ENCODE assay signal across 8 cellular contexts in genomic region chr5:147369742-147370374, GRCh38.
DNase-seq lines count a peak whose midpoint lies in the region; ATAC-seq, FAIRE-seq and TF ChIP-seq lines count a peak whose summit lies in the region.

No MANE protein-coding gene starts in this region.

- H3K27me3 Mint-ChIP-seq in activated CD8-positive, alpha-beta memory T cell treated with anti-CD3 and anti-CD28 coated beads, Interleukin-2, amount 10 ng/mL, durations not matched to agents 7 days and 5 days: peaks cover 6% of the 10 kb centered on the region

- no peak overlapping the region for H3K4me3 Mint-ChIP-seq in activated CD8-positive, alpha-beta memory T cell treated with anti-CD3 and anti-CD28 coated beads, Interleukin-2, amount 10 ng/mL, durations not matched to agents 7 days and 5 days

- peak; percentile 52 for FAIRE-seq in endothelial cell of umbilical vein (lab: Jason Lieb, UNC)

- H3K9me3 Mint-ChIP-seq in activated CD8-positive, alpha-beta memory T cell treated with anti-CD3 and anti-CD28 coated beads, Interleukin-2, amount 10 ng/mL, durations not matched to agents 7 days and 5 days (ENCODE audit: low read depth): no peaks in the 10 kb centered on the region

- no peaks in the 10 kb centered on the region for H3K9me1 ChIP-seq in endothelial cell of umbilical vein (replicated peaks; ENCODE audit: control insufficient read depth, extremely low read depth, insufficient read depth, low read length)

- CTCF ChIA-PET in endothelial cell of umbilical vein (lab: Charles Lee): interaction anchor here (0.6 to 8.8 kb wide), 69 partner anchors 9 to 838 kb away, joined by 3 to 234 read pairs (median 4); partner anchors contain the start of gene STK32A
- CTCF ChIA-PET in activated CD8-positive, alpha-beta memory T cell treated with anti-CD3 and anti-CD28 coated beads, Interleukin-2, amount 10 ng/mL, durations not matched to agents 7 days and 5 days (lab: Charles Lee): interaction anchor here (1.3 kb wide), 1 partner anchor 10 kb away, joined by 3 read pairs; no protein-coding TSS in a partner anchor

- H3K36me3 Mint-ChIP-seq in activated CD8-positive, alpha-beta memory T cell treated with anti-CD3 and anti-CD28 coated beads, Interleukin-2, amount 10 ng/mL, durations not matched to agents 7 days and 5 days: no peaks in the 10 kb centered on the region

- ATAC-seq in GM21447 (IDR thresholded peaks at IDR 0.05; ENCODE audit: unreplicated experiment): no peak
- ATAC-seq in activated CD8-positive, alpha-beta memory T cell treated with anti-CD3 and anti-CD28 coated beads, Interleukin-2, amount 10 ng/mL, durations not matched to agents 7 days and 5 days: no peak

- BruUV-seq in endothelial cell of umbilical vein (replicated peaks; lab: Mats Ljungman, UMichigan): no TSS peak

- peaks cover 8% of the 10 kb centered on the region for H3K4me1 ChIP-seq in endothelial cell of umbilical vein (ENCODE audit: control insufficient read depth, extremely low read depth, insufficient read depth, low read length)

- H3K79me2 ChIP-seq in endothelial cell of umbilical vein (ENCODE audit: control insufficient read depth, insufficient read depth, low read length): no peaks in the 10 kb centered on the region

- H3K4me3 ChIP-seq in endothelial cell of umbilical vein (replicated peaks in 1 of 3; ENCODE audit: insufficient read depth in 1 of 3, low read depth in 1 of 3, low read length in 3 of 3) (no peak overlapping the region), retinal pigment epithelial cell (ENCODE audit: low read length) (no peak overlapping the region)

- no peak overlapping the region for H2AFZ ChIP-seq in endothelial cell of umbilical vein (ENCODE audit: low read depth, low read length)

- POLR2A ChIA-PET in endothelial cell of umbilical vein (lab: Charles Lee): interaction anchor here (1.1 kb wide), 1 partner anchor 22 kb away, joined by 3 read pairs; no protein-coding TSS in a partner anchor

- no peaks in the 10 kb centered on the region for H3K36me3 ChIP-seq in endothelial cell of umbilical vein (ENCODE audit: control insufficient read depth in 2 of 2, extremely low read depth in 1 of 2, insufficient read depth in 2 of 2, low read length in 2 of 2)

- H3K27ac ChIP-seq in endothelial cell of umbilical vein (ENCODE audit: insufficient read depth, low read depth, low read length): no peak overlapping the region

- H3K4me2 ChIP-seq in endothelial cell of umbilical vein (ENCODE audit: insufficient read depth, low read length): peak overlapping the region; percentile 5

- H3K27ac Mint-ChIP-seq in activated CD8-positive, alpha-beta memory T cell treated with anti-CD3 and anti-CD28 coated beads, Interleukin-2, amount 10 ng/mL, durations not matched to agents 7 days and 5 days: no peak overlapping the region

- H3K9ac ChIP-seq in endothelial cell of umbilical vein (replicated peaks; ENCODE audit: extremely low read depth, insufficient read depth, low read length): no peak overlapping the region

- intact Hi-C loops in endothelial cell of umbilical vein (cut with micrococcal nuclease): loop anchor here (1.0 to 10.0 kb wide), 8 partner anchors 59 to 828 kb away; no protein-coding TSS in a partner anchor

- H3K4me1 Mint-ChIP-seq in activated CD8-positive, alpha-beta memory T cell treated with anti-CD3 and anti-CD28 coated beads, Interleukin-2, amount 10 ng/mL, durations not matched to agents 7 days and 5 days: no peaks in the 10 kb centered on the region

- DNase-seq in HCEC 1CT (peak; percentile 22), NCI-H2227 (lab: John Stamatoyannopoulos, UW; ENCODE audit: unreplicated experiment) (peak; percentile 15), endothelial cell of umbilical vein (ENCODE audit: low read depth, low spot score) (peak; percentile 47), retinal pigment epithelial cell (ENCODE audit: low read depth) (no peak), middle frontal gyrus (ENCODE audit: extremely low spot score, low spot score) (no peak), ureter (ENCODE audit: low spot score) (no peak)
- no peak for DNase-seq in activated CD8-positive, alpha-beta memory T cell treated with anti-CD3 and anti-CD28 coated beads, Interleukin-2, amount 10 ng/mL, durations not matched to agents 7 days and 5 days

- H3K9me3 ChIP-seq in endothelial cell of umbilical vein (replicated peaks; ENCODE audit: control insufficient read depth, insufficient read depth, low read length): no peaks in the 10 kb centered on the region

- H4K20me1 ChIP-seq in endothelial cell of umbilical vein (replicated peaks; ENCODE audit: control insufficient read depth, extremely low read depth, insufficient read depth, low read length): no peaks in the 10 kb centered on the region

- no peak for TF ChIP-seq POLR2A in endothelial cell of umbilical vein (IDR thresholded peaks at IDR 0.05; ENCODE audit: low read depth, low read length)

- peaks cover 2 to 11% of the 10 kb centered on the region in 2 experiments for H3K27me3 ChIP-seq in endothelial cell of umbilical vein (ENCODE audit: control insufficient read depth in 2 of 2, insufficient read depth in 2 of 2, low read length in 2 of 2)

- dilution Hi-C loops in endothelial cell of umbilical vein (cut with MboI; ENCODE audit: extremely low pct_ligation_motif_present, low sequenced_read_pairs): no loop called here

- TF ChIP-seq CTCF in endothelial cell of umbilical vein (IDR thresholded peaks at IDR 0.05; ENCODE audit: extremely low read depth in 1 of 2, insufficient read depth in 1 of 2, low read depth in 1 of 2, low read length in 2 of 2): peak; percentile 41 to 42
- peak; percentile 65 for TF ChIP-seq CTCF in retinal pigment epithelial cell (conservative IDR thresholded peaks at IDR 0.05; ENCODE audit: low read depth, low read length)

TF ChIP-seq in endothelial cell of umbilical vein, 7 proteins besides CTCF, POLR2A, EP300 and RAD21:
- no peak for TF ChIP-seq MAX (IDR thresholded peaks at IDR 0.05; ENCODE audit: insufficient read depth, insufficient read length)
- TF ChIP-seq FOS (IDR thresholded peaks at IDR 0.05; ENCODE audit: borderline replicate concordance, insufficient read depth, low read length): no peak
- TF ChIP-seq EZH2 (IDR thresholded peaks at IDR 0.05; ENCODE audit: borderline replicate concordance, low read depth, low read length, severe bottlenecking): no peak
- no peak for TF ChIP-seq GATA2 (IDR thresholded peaks at IDR 0.05; ENCODE audit: insufficient read depth, insufficient read length, low read depth, low read length)
- TF ChIP-seq POLR2AphosphoS5 (IDR thresholded peaks at IDR 0.05; ENCODE audit: insufficient read depth, low read depth, low read length): no peak
- TF ChIP-seq JUN (IDR thresholded peaks at IDR 0.05; ENCODE audit: borderline replicate concordance, insufficient read depth, insufficient read length, low read depth): no peak
- no peak for TF ChIP-seq MYC (IDR thresholded peaks at IDR 0.05; ENCODE audit: low read depth, low read length)
TF ChIP-seq in endothelial cell of umbilical vein: peak in this region for 0.

Comparison
In these comparisons a context has a peak if more than half of its experiments do, and no peak if none do; other contexts are left out.
1. DNase-seq: peak in HCEC 1CT (single experiment), NCI-H2227 (single experiment) and endothelial cell of umbilical vein (single experiment); none in retinal pigment epithelial cell (single experiment), middle frontal gyrus (single experiment), activated CD8-positive, alpha-beta memory T cell treated with anti-CD3 and anti-CD28 coated beads, Interleukin-2, amount 10 ng/mL, durations not matched to agents 7 days and 5 days (single experiment) and ureter (single experiment).